9 cellular contexts compared by ENCODE assay signal in the genomic region with DNA sequence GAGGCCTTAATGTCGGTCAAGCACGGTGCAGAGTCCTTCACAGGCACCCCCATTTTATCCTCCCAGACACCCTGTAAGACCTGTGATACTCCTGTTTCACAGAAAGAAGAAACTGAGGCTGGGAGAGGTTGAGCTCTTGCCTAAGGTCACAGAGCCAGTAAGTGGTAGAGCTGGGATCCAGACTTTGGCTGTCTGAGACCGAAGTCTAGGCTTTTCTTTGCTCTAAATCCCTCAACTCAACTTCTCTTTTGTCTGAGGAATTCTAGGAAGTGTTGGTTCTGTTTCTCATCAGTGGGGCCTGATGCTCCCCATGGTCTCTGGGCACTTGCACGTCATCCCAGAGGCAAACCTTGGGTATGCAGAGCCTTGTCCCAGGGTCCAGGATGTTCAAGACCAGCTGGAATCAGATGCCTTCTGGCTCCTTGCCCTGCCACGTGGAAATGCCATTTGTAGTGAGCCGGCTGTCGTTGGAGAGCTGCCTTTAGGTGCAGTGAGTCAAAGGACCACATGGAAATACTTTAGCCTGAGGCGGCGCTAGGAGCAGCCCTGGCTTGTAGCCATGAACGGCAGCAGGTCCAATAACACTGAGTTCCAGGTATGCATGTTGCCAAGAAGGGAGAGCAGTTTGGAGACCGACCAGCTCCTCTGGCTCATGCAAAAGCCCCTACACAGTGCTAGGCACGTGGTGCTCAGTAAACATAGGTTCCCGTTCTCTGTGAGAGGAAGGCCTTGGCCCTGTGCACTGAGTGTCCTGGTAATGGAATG. TPM values are rescaled to one million over a fixed set of nuclear protein-coding genes. Genes with fewer than 3 reads are reported as not detected.
A peak's percentile ranks its signal among the peaks of the same experiment; 100 is the strongest.
DNase-seq lines count a peak whose midpoint lies in the region; ATAC-seq and TF ChIP-seq lines count a peak whose summit lies in the region.
"Had no signal": no experiment of that assay in that cellular context is flagged by ENCODE, and none has a peak within 500 bp of the region (broad histone marks: within the 10 kb centered on the region; RNA-seq: fewer than 3 reads in every experiment).

No MANE protein-coding gene starts in this region.

- H3K9me3 Mint-ChIP-seq in activated CD8-positive, alpha-beta memory T cell treated with anti-CD3 and anti-CD28 coated beads, Interleukin-2, amount 10 ng/mL, durations not matched to agents 7 days and 5 days (ENCODE audit: low read depth), result no peaks in the 10 kb centered on the region
- H3K9me3 Mint-ChIP-seq: stimulated activated naive CD8-positive, alpha-beta T cell treated with anti-CD3 and anti-CD28 coated beads, Interleukin-15, Interleukin-2, amounts not matched to agents 100 ng/mL and 50 ng/mL, for 24 hours had no signal

- POLR2A ChIA-PET in GM10248 (lab: Yijun Ruan, JAX), result interaction anchor here (0.6 to 1.3 kb wide), 2 partner anchors 34 to 39 kb away, joined by 3 to 6 read pairs; partner anchors contain the start of gene MACROH2A1

- intact Hi-C loops in left lung (cut with DNase I), result no loop called here

- CTCF ChIA-PET in activated CD8-positive, alpha-beta memory T cell treated with anti-CD3 and anti-CD28 coated beads, Interleukin-2, amount 10 ng/mL, durations not matched to agents 7 days and 5 days (lab: Charles Lee), result interaction anchor here (0.6 to 2.7 kb wide), 3 partner anchors 12 to 192 kb away, joined by 5 to 7 read pairs (median 5); no protein-coding TSS in a partner anchor
- CTCF ChIA-PET in GM10248 (lab: Yijun Ruan, JAX), result interaction anchor here (1.0 to 9.2 kb wide), 7 partner anchors 9 to 128 kb away, joined by 3 to 85 read pairs (median 6); partner anchors contain the start of gene DCANP1

- H3K4me3 ChIP-seq in HL-60 (replicated peaks; ENCODE audit: insufficient read depth, low read length) (no peak overlapping the region), left lung (no peak overlapping the region)

- H3K27ac ChIP-seq in HL-60 (replicated peaks) (peak overlapping the region; percentile 63), left lung (peak overlapping the region; percentile 39 to 75)

- no peaks in the 10 kb centered on the region for H3K4me1 Mint-ChIP-seq in activated CD8-positive, alpha-beta memory T cell treated with anti-CD3 and anti-CD28 coated beads, Interleukin-2, amount 10 ng/mL, durations not matched to agents 7 days and 5 days

- H3K4me1 ChIP-seq in left lung, result peaks cover 6 to 75% of the 10 kb centered on the region in 2 donors

- H3K27me3 ChIP-seq in HL-60 (ENCODE audit: insufficient read depth, poor library complexity, severe bottlenecking) (no peaks in the 10 kb centered on the region), left lung (peaks cover 0 to 16% of the 10 kb centered on the region in 2 donors)

- no peak overlapping the region for H3K4me3 Mint-ChIP-seq in activated CD8-positive, alpha-beta memory T cell treated with anti-CD3 and anti-CD28 coated beads, Interleukin-2, amount 10 ng/mL, durations not matched to agents 7 days and 5 days
- H3K4me3 Mint-ChIP-seq: stimulated activated naive CD8-positive, alpha-beta T cell treated with anti-CD3 and anti-CD28 coated beads, Interleukin-15, Interleukin-2, amounts not matched to agents 100 ng/mL and 50 ng/mL, for 24 hours had no signal

- no peak for ATAC-seq in activated CD8-positive, alpha-beta memory T cell treated with anti-CD3 and anti-CD28 coated beads, Interleukin-2, amount 10 ng/mL, durations not matched to agents 7 days and 5 days
- peak; percentile 53 for ATAC-seq in left lung
- ATAC-seq in GM19395 (IDR thresholded peaks at IDR 0.05; ENCODE audit: unreplicated experiment), result no peak
- no peak for ATAC-seq in GM18498 (IDR thresholded peaks at IDR 0.05; ENCODE audit: unreplicated experiment)

- no peak overlapping the region for H3K27ac Mint-ChIP-seq in activated CD8-positive, alpha-beta memory T cell treated with anti-CD3 and anti-CD28 coated beads, Interleukin-2, amount 10 ng/mL, durations not matched to agents 7 days and 5 days
- H3K27ac Mint-ChIP-seq: stimulated activated naive CD8-positive, alpha-beta T cell treated with anti-CD3 and anti-CD28 coated beads, Interleukin-15, Interleukin-2, amounts not matched to agents 100 ng/mL and 50 ng/mL, for 24 hours had no signal

- H3K27me3 Mint-ChIP-seq in activated CD8-positive, alpha-beta memory T cell treated with anti-CD3 and anti-CD28 coated beads, Interleukin-2, amount 10 ng/mL, durations not matched to agents 7 days and 5 days, result peaks cover 14% of the 10 kb centered on the region

- no peak for TF ChIP-seq CTCF in HL-60 (IDR thresholded peaks at IDR 0.05; ENCODE audit: insufficient read depth, low read length)
- no peak for TF ChIP-seq CTCF in left lung (IDR thresholded peaks at IDR 0.05)
- TF ChIP-seq CTCF in GM10248 (IDR thresholded peaks at IDR 0.05; ENCODE audit: control extremely low read depth, extremely low read depth, low read depth, missing control alignments), result no peak

- H3K36me3 ChIP-seq in left lung, result no peaks in the 10 kb centered on the region

- no peaks in the 10 kb centered on the region for H3K9me3 ChIP-seq in left lung

- H3K36me3 Mint-ChIP-seq in activated CD8-positive, alpha-beta memory T cell treated with anti-CD3 and anti-CD28 coated beads, Interleukin-2, amount 10 ng/mL, durations not matched to agents 7 days and 5 days, result no peaks in the 10 kb centered on the region

- DNase-seq in AG08396 (ENCODE audit: low spot score), result peak; percentile 82
- no peak for DNase-seq in HL-60 (ENCODE audit: low read depth in 1 of 2, low spot score in 1 of 2)
- DNase-seq in activated CD8-positive, alpha-beta memory T cell treated with anti-CD3 and anti-CD28 coated beads, Interleukin-2, amount 10 ng/mL, durations not matched to agents 7 days and 5 days, result peak; percentile 36
- peak in 1 of 2 donors; percentile 81 for DNase-seq in left lung
- DNase-seq in GM10248 (ENCODE audit: extremely low spot score), result no peak
- no peak for DNase-seq in cortex of kidney (lab: John Stamatoyannopoulos, UW)

RNA-seq across cellular contexts. Expression of gene DCANP1, which starts 9.2 kb away (rescaled TPM):
- total RNA-seq in activated CD8-positive, alpha-beta memory T cell treated with anti-CD3 and anti-CD28 coated beads, Interleukin-2, amount 10 ng/mL, durations not matched to agents 7 days and 5 days, result not detected
- total RNA-seq in left lung, result under 1 TPM in 1 of 2 donors, not detected in 1; 0.24 TPM

RNA-seq across cellular contexts. Expression of gene TIFAB, which starts 14.2 kb away (rescaled TPM):
- total RNA-seq in activated CD8-positive, alpha-beta memory T cell treated with anti-CD3 and anti-CD28 coated beads, Interleukin-2, amount 10 ng/mL, durations not matched to agents 7 days and 5 days, result not detected
- total RNA-seq in left lung, result under 1 TPM; 0.03 to 0.18 TPM

RNA-seq across cellular contexts. Expression of gene MACROH2A1, which starts 38.9 kb away (rescaled TPM):
- 100 to 1,000 TPM; 281 to 327 TPM for total RNA-seq in activated CD8-positive, alpha-beta memory T cell treated with anti-CD3 and anti-CD28 coated beads, Interleukin-2, amount 10 ng/mL, durations not matched to agents 7 days and 5 days
- 100 to 1,000 TPM; 183 to 309 TPM for total RNA-seq in left lung

Comparison
In these comparisons a context has a peak if more than half of its experiments do, and no peak if none do; other contexts are left out.
1. DNase-seq: peak in AG08396 (single experiment) and activated CD8-positive, alpha-beta memory T cell treated with anti-CD3 and anti-CD28 coated beads, Interleukin-2, amount 10 ng/mL, durations not matched to agents 7 days and 5 days (single experiment); none in HL-60 (0 of 2), GM10248 (single experiment) and cortex of kidney (single experiment).